22 cellular contexts compared by ENCODE assay signal in genomic region chr16:50351116-50351515, GRCh38. TPM values are rescaled to one million over a fixed set of nuclear protein-coding genes. Genes with fewer than 3 reads are reported as not detected.
DNase-seq lines count a peak whose midpoint lies in the region; ATAC-seq and TF ChIP-seq lines count a peak whose summit lies in the region.
"Had no signal": no experiment of that assay in that cellular context is flagged by ENCODE, and none has a peak within 500 bp of the region (broad histone marks: within the 10 kb centered on the region; RNA-seq: fewer than 3 reads in every experiment).

No MANE protein-coding gene starts in this region.

- peak; percentile 32 for DNase-seq in A172 (ENCODE audit: low spot score)
- peak; percentile 46 for DNase-seq in ELR (ENCODE audit: low read depth)
- peak; percentile 19 for DNase-seq in astrocyte of the hippocampus (ENCODE audit: low read depth, low spot score)
- no peak for DNase-seq in T-helper 2 cell treated with Interferon-gamma antibody and Interleukin-4, amounts not matched to agents 5 μg/mL and 100 μg/mL, for 36 hours (ENCODE audit: low spot score)
- no peak for DNase-seq in WERI-Rb-1
- DNase-seq: BE2C, COR-L47, DMS79, H9, MG63, NCI-H1048, NCI-H1417 treated with DMSO at 0.1 percent for 48 hours, NCI-H1930, NCI-H748 treated with DMSO at 0.1 percent for 48 hours, PC-9, RPMI8226, SHP77 had no signal

- H3K9me3 ChIP-seq in WERI-Rb-1 (ENCODE audit: severe bottlenecking), result no peaks in the 10 kb centered on the region
- H3K9me3 ChIP-seq: BE2C, MG63 had no signal

- no peak overlapping the region for H3K27ac ChIP-seq in WERI-Rb-1
- H3K27ac ChIP-seq: PC-9, SK-N-MC had no signal

- H3K27me3 ChIP-seq in WERI-Rb-1 (ENCODE audit: insufficient read depth, low read depth, severe bottlenecking), result no peaks in the 10 kb centered on the region
- H3K27me3 ChIP-seq: BE2C, MG63 had no signal

- peaks cover 68% of the 10 kb centered on the region for H3K36me3 Mint-ChIP-seq in T-helper 2 cell treated with Interferon-gamma antibody and Interleukin-4, amounts not matched to agents 5 μg/mL and 100 μg/mL, for 36 hours (ENCODE audit: low read depth)

- ATAC-seq in SK-N-SH treated with all-trans-retinoic acid at 6 μM for 48 hours (peak; percentile 30; the same call in 2 of the 3 replicates), HG03571 (IDR thresholded peaks at IDR 0.05; ENCODE audit: unreplicated experiment) (no peak), HG03039 (IDR thresholded peaks at IDR 0.05; ENCODE audit: unreplicated experiment) (no peak)
- ATAC-seq: K562 had no signal

- H3K27me3 Mint-ChIP-seq in T-helper 2 cell treated with Interferon-gamma antibody and Interleukin-4, amounts not matched to agents 5 μg/mL and 100 μg/mL, for 36 hours (ENCODE audit: low read depth), result no peaks in the 10 kb centered on the region

- no peak overlapping the region for H3K4me3 Mint-ChIP-seq in T-helper 2 cell treated with Interferon-gamma antibody and Interleukin-4, amounts not matched to agents 5 μg/mL and 100 μg/mL, for 36 hours
- H3K4me3 Mint-ChIP-seq: H9 had no signal

- H3K4me1 Mint-ChIP-seq in T-helper 2 cell treated with Interferon-gamma antibody and Interleukin-4, amounts not matched to agents 5 μg/mL and 100 μg/mL, for 36 hours (ENCODE audit: low read depth), result peaks cover 6% of the 10 kb centered on the region
- H3K4me1 Mint-ChIP-seq: H9 had no signal

- no peak overlapping the region for H3K27ac Mint-ChIP-seq in T-helper 2 cell treated with Interferon-gamma antibody and Interleukin-4, amounts not matched to agents 5 μg/mL and 100 μg/mL, for 36 hours
- H3K27ac Mint-ChIP-seq: H9 had no signal

- H3K36me3 ChIP-seq in WERI-Rb-1, result peaks cover 72% of the 10 kb centered on the region

- TF ChIP-seq CTCF in WERI-Rb-1 (IDR thresholded peaks at IDR 0.05; ENCODE audit: low read depth, low read length), result no peak

- H3K9me3 Mint-ChIP-seq in T-helper 2 cell treated with Interferon-gamma antibody and Interleukin-4, amounts not matched to agents 5 μg/mL and 100 μg/mL, for 36 hours, result peaks cover 8% of the 10 kb centered on the region

- H3K4me3 ChIP-seq in WERI-Rb-1 (ENCODE audit: low read depth, low read length), result no peak overlapping the region
- H3K4me3 ChIP-seq: K562, MG63, PC-9, SK-N-MC had no signal

TF ChIP-seq in SK-N-SH treated with all-trans-retinoic acid at 6 μM for 48 hours, 23 proteins besides CTCF, POLR2A, EP300 and RAD21:
- TF ChIP-seq BACH2 (CRISPR knock-in tag; IDR thresholded peaks at IDR 0.05; ENCODE audit: borderline replicate concordance) (no peak), TOX (CRISPR knock-in tag; IDR thresholded peaks at IDR 0.05; ENCODE audit: borderline replicate concordance) (no peak), PPARA (CRISPR knock-in tag; IDR thresholded peaks at IDR 0.05; ENCODE audit: borderline replicate concordance) (no peak), RARB (CRISPR knock-in tag; IDR thresholded peaks at IDR 0.05) (no peak), ZNF8 (CRISPR knock-in tag; IDR thresholded peaks at IDR 0.05) (no peak), ISL1 (CRISPR knock-in tag; IDR thresholded peaks at IDR 0.05) (no peak), TSHZ2 (CRISPR knock-in tag; IDR thresholded peaks at IDR 0.05) (no peak), ZC3H10 (CRISPR knock-in tag; IDR thresholded peaks at IDR 0.05) (no peak), ARNTL (CRISPR knock-in tag; IDR thresholded peaks at IDR 0.05; ENCODE audit: borderline replicate concordance, low read depth) (no peak), OSR1 (CRISPR knock-in tag; IDR thresholded peaks at IDR 0.05) (no peak), ZFP30 (CRISPR knock-in tag; IDR thresholded peaks at IDR 0.05) (no peak), CSDC2 (CRISPR knock-in tag; IDR thresholded peaks at IDR 0.05) (no peak), ZFP3 (CRISPR knock-in tag; IDR thresholded peaks at IDR 0.05) (no peak), ESRRG (CRISPR knock-in tag; IDR thresholded peaks at IDR 0.05) (no peak), TCF4 (CRISPR knock-in tag; IDR thresholded peaks at IDR 0.05; ENCODE audit: borderline replicate concordance) (no peak), PATZ1 (CRISPR knock-in tag; IDR thresholded peaks at IDR 0.05; ENCODE audit: borderline replicate concordance) (no peak)
- TF ChIP-seq, protein P1, sequence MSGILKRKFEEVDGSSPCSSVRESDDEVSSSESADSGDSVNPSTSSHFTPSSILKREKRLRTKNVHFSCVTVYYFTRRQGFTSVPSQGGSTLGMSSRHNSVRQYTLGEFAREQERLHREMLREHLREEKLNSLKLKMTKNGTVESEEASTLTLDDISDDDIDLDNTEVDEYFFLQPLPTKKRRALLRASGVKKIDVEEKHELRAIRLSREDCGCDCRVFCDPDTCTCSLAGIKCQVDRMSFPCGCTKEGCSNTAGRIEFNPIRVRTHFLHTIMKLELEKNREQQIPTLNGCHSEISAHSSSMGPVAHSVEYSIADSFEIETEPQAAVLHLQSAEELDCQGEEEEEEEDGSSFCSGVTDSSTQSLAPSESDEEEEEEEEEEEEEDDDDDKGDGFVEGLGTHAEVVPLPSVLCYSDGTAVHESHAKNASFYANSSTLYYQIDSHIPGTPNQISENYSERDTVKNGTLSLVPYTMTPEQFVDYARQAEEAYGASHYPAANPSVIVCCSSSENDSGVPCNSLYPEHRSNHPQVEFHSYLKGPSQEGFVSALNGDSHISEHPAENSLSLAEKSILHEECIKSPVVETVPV (CRISPR knock-in tag; IDR thresholded peaks at IDR 0.05), result no peak
- TF ChIP-seq, protein P2, sequence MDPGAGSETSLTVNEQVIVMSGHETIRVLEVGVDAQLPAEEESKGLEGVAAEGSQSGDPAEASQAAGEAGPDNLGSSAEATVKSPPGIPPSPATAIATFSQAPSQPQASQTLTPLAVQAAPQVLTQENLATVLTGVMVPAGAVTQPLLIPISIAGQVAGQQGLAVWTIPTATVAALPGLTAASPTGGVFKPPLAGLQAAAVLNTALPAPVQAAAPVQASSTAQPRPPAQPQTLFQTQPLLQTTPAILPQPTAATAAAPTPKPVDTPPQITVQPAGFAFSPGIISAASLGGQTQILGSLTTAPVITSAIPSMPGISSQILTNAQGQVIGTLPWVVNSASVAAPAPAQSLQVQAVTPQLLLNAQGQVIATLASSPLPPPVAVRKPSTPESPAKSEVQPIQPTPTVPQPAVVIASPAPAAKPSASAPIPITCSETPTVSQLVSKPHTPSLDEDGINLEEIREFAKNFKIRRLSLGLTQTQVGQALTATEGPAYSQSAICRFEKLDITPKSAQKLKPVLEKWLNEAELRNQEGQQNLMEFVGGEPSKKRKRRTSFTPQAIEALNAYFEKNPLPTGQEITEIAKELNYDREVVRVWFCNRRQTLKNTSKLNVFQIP (CRISPR knock-in tag; IDR thresholded peaks at IDR 0.05; ENCODE audit: borderline replicate concordance, low read depth), result no peak

RNA-seq across cellular contexts. Expression of gene BRD7, which starts 17.7 kb away (rescaled TPM):
- 82.0 and 98.3 TPM in 2 replicates for total RNA-seq in A172 (2014; rRNA removed; shearing (Covaris generic))

Comparison
In these comparisons a context has a peak if more than half of its experiments do, and no peak if none do; other contexts are left out.
1. DNase-seq: peak in A172 (single experiment), ELR (single experiment) and astrocyte of the hippocampus (single experiment); none in T-helper 2 cell treated with Interferon-gamma antibody and Interleukin-4, amounts not matched to agents 5 μg/mL and 100 μg/mL, for 36 hours (single experiment) and WERI-Rb-1 (single experiment).